Comparison of ENCODE assay signal across 1 cellular context in the genomic region with DNA sequence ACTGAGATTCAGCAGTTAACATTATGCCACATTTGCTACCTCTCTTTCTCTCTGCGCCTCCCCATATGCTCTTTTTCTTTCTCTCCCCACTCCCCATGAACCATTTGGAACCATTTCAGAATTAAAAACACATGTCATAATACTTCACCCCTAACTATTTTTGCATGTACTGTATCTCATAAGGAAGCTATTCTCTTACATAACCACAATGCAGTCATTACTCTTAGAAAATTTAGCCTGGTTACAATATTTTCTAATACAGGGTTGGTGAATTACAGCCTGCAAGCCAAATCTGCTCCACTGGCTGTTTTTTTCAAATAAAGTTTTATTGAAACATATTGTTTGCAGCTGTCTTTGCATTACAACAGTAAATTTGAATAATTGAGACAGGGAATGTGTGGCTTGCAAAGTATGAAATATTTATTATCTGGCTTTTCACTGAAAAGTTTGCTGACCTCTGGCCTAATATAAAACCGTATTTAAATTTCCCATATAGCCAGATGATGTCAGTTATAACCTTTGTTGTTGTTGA.
TF ChIP-seq lines count a peak whose summit lies in the region.

No MANE protein-coding gene starts in this region.

TF ChIP-seq in GM12878, 131 proteins besides CTCF, POLR2A, EP300 and RAD21:
- TF ChIP-seq, protein P1, sequence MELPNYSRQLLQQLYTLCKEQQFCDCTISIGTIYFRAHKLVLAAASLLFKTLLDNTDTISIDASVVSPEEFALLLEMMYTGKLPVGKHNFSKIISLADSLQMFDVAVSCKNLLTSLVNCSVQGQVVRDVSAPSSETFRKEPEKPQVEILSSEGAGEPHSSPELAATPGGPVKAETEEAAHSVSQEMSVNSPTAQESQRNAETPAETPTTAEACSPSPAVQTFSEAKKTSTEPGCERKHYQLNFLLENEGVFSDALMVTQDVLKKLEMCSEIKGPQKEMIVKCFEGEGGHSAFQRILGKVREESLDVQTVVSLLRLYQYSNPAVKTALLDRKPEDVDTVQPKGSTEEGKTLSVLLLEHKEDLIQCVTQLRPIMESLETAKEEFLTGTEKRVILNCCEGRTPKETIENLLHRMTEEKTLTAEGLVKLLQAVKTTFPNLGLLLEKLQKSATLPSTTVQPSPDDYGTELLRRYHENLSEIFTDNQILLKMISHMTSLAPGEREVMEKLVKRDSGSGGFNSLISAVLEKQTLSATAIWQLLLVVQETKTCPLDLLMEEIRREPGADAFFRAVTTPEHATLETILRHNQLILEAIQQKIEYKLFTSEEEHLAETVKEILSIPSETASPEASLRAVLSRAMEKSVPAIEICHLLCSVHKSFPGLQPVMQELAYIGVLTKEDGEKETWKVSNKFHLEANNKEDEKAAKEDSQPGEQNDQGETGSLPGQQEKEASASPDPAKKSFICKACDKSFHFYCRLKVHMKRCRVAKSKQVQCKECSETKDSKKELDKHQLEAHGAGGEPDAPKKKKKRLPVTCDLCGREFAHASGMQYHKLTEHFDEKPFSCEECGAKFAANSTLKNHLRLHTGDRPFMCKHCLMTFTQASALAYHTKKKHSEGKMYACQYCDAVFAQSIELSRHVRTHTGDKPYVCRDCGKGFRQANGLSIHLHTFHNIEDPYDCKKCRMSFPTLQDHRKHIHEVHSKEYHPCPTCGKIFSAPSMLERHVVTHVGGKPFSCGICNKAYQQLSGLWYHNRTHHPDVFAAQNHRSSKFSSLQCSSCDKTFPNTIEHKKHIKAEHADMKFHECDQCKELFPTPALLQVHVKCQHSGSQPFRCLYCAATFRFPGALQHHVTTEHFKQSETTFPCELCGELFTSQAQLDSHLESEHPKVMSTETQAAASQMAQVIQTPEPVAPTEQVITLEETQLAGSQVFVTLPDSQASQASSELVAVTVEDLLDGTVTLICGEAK (IDR thresholded peaks at IDR 0.05; ENCODE audit: borderline replicate concordance), result peak; percentile 74
- TF ChIP-seq JUND (IDR thresholded peaks at IDR 0.05; ENCODE audit: low read depth, low read length), result no peak
